In the genomic region with DNA sequence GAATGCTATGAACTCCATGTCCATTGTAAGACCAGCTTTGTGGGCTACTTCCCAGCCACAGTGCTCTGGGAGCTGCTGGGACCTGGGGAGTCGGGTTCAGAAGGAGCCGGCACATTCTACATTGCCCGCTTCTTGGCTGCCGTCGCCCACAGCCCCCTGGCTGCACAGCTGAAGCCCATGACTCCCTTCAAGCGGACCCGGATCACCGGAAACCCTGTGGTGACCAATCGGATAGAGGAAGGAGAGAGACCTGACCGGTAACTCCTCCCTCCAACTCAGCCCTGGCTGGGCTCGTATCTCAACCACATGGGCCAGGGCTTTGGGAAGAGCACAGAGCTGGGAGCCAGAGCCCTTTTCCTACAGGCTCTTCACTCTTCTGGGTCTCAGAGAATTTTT, we compare ENCODE assay signal across 19 cellular contexts. TPM values are rescaled to one million over a fixed set of nuclear protein-coding genes. Genes with fewer than 3 reads are reported as not detected.
"Had no signal": no experiment of that assay in that cellular context is flagged by ENCODE, and none has a peak within 500 bp of the region (broad histone marks: within the 10 kb centered on the region; RNA-seq: fewer than 3 reads in every experiment).

No MANE protein-coding gene starts in this region.

- H3K27me3 ChIP-seq: colonic mucosa, esophagus squamous epithelium, neural progenitor cell, pancreas, sigmoid colon, thyroid gland had no signal

- H2AFZ ChIP-seq: neural progenitor cell had no signal

- H3K36me3 ChIP-seq: colonic mucosa, neural progenitor cell had no signal

- H3K4me3 ChIP-seq: colonic mucosa, esophagus squamous epithelium, lung, neural progenitor cell, pancreas, prostate gland, sigmoid colon, thyroid gland had no signal

- H3K9me3 ChIP-seq: colonic mucosa, esophagus squamous epithelium, pancreas, prostate gland, sigmoid colon, thyroid gland had no signal

- H3K4me2 ChIP-seq: neural progenitor cell had no signal

- DNase-seq: colonic mucosa; dermis blood vessel endothelial cell; esophagus squamous epithelium; immature natural killer cell; left cardiac atrium; left ventricle myocardium superior; mesenchymal stem cell; midbrain; nucleus accumbens; sigmoid colon; small intestine; stimulated activated CD4-positive, alpha-beta T cell treated with anti-CD3 and anti-CD28 coated beads, Interleukin-2, amount 100 ng/mL, for 48 hours; stimulated activated naive CD4-positive, alpha-beta T cell treated with Interleukin-2 at 50 U/mL for 16 hours; thyroid gland had no signal

- H3K9ac ChIP-seq: neural progenitor cell had no signal

- H3K4me1 ChIP-seq: colonic mucosa, neural progenitor cell, pancreas, prostate gland, thyroid gland had no signal

- ATAC-seq: natural killer cell treated with Interleukin-12 subunit alpha and Interleukin-12 subunit beta and Interleukin-15 and Interleukin-18, amount 100 ng/mL, for 72 hours; pancreas had no signal

- H3K27ac ChIP-seq: colonic mucosa, neural progenitor cell, pancreas, prostate gland, thyroid gland had no signal

RNA-seq across cellular contexts. Expression of a gene that starts 25.3 kb away (rescaled TPM):
- total RNA-seq: natural killer cell treated with Interleukin-12 subunit alpha and Interleukin-12 subunit beta and Interleukin-15 and Interleukin-18, amount 100 ng/mL, for 72 hours had no signal
